In the genomic region with DNA sequence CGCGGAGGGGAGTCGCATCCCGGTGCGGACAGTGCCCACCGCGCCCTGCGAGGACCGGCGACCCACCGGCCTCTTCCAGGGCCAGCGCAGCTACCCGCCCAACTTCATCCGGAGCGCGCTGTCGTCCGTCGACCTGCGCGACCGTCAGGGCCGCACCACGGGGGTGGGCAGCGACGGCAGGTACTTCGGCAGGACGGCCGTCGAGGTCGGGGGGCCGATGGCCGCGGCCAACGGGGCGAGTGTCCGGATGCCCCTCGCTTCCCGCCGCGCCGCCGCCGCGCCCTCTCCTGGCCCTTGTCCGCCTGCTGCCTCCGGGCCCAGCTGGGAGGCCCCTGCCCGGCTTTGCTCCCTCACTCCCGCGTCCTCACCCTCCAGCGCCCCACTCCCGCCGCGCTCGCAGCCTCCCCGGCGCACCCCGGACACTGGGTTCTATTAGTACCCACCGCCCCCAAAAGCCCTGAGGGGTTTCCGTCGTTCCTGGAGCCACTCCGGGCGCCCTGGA, we compare ENCODE assay signal across 1 cellular context.
TF ChIP-seq lines count a peak whose summit lies in the region.

No MANE protein-coding gene starts in this region.

TF ChIP-seq in H1, 55 proteins besides CTCF, POLR2A, EP300 and RAD21:
- TF ChIP-seq EZH2 (IDR thresholded peaks at IDR 0.05; ENCODE audit: low read depth, low read length, severe bottlenecking) (peak; percentile 3), KDM4A (IDR thresholded peaks at IDR 0.05; ENCODE audit: low read depth, low read length, severe bottlenecking) (peak; percentile 65), SUZ12 (IDR thresholded peaks at IDR 0.05; ENCODE audit: low read length) (peak; percentile 55)
